ENCODE assay signal across 11 cellular contexts in genomic region chr7:19107142-19107391, GRCh38. TPM values are rescaled to one million over a fixed set of nuclear protein-coding genes. Genes with fewer than 3 reads are reported as not detected.
A peak's percentile ranks its signal among the peaks of the same experiment; 100 is the strongest.
DNase-seq lines count a peak whose midpoint lies in the region; ATAC-seq and TF ChIP-seq lines count a peak whose summit lies in the region.
"Had no signal": no experiment of that assay in that cellular context is flagged by ENCODE, and none has a peak within 500 bp of the region (broad histone marks: within the 10 kb centered on the region; RNA-seq: fewer than 3 reads in every experiment).

No MANE protein-coding gene starts in this region.

- TF ChIP-seq CTCF in dorsolateral prefrontal cortex (IDR thresholded peaks at IDR 0.05 in 54 of 56, conservative IDR thresholded peaks at IDR 0.05 in 2 of 56; ENCODE audit: low read depth in 1 of 56, partially characterized antibody in 56 of 56) (no peak), tibial nerve (IDR thresholded peaks at IDR 0.05) (no peak)
- no peak for TF ChIP-seq CTCF in CD8-positive, alpha-beta T cell (IDR thresholded peaks at IDR 0.05)

- H3K27ac Mint-ChIP-seq in CD8-positive, alpha-beta T cell, result no peak overlapping the region

- no peaks in the 10 kb centered on the region for H3K36me3 ChIP-seq in HUES6 (ENCODE audit: control insufficient read depth, insufficient read depth, low read length)
- no peaks in the 10 kb centered on the region for H3K36me3 ChIP-seq in mesodermal cell (ENCODE audit: control insufficient read depth, insufficient read depth, low read length)
- H3K36me3 ChIP-seq in tibial nerve, result no peaks in the 10 kb centered on the region
- H3K36me3 ChIP-seq in CD8-positive, alpha-beta T cell (ENCODE audit: insufficient read depth, low read length), result no peaks in the 10 kb centered on the region

- H3K27me3 ChIP-seq in HUES6 (ENCODE audit: control insufficient read depth, insufficient read depth, low read length), result peaks cover 95% of the 10 kb centered on the region
- H3K27me3 ChIP-seq in dorsolateral prefrontal cortex, result peaks cover 20 to 100% (median 94%) of the 10 kb centered on the region in 45 donors
- H3K27me3 ChIP-seq in tibial nerve, result peaks cover 0 to 95% of the 10 kb centered on the region in 2 donors
- H3K27me3 ChIP-seq in CD8-positive, alpha-beta T cell (ENCODE audit: insufficient read depth, low read length), result peaks cover 19% of the 10 kb centered on the region

- H3K9ac ChIP-seq in HUES6 (ENCODE audit: low read length), result no peak overlapping the region

- H3K4me1 ChIP-seq in HUES6 (ENCODE audit: control insufficient read depth, insufficient read depth, low read length), result peaks cover 55% of the 10 kb centered on the region
- peaks cover 17% of the 10 kb centered on the region for H3K4me1 ChIP-seq in mesodermal cell (ENCODE audit: control insufficient read depth, insufficient read depth, low read length, poor library complexity, severe bottlenecking)
- peaks cover 0 to 36% (median 7%) of the 10 kb centered on the region in 4 donors for H3K4me1 ChIP-seq in tibial nerve
- H3K4me1 ChIP-seq in CD8-positive, alpha-beta T cell (ENCODE audit: insufficient read depth, low read length), result no peaks in the 10 kb centered on the region

- H3K4me1 Mint-ChIP-seq in CD8-positive, alpha-beta T cell (ENCODE audit: low read depth), result no peaks in the 10 kb centered on the region

- peak overlapping the region; percentile 68 for H3K4me3 ChIP-seq in HUES6 (ENCODE audit: low read depth, low read length)
- H3K4me3 ChIP-seq in dorsolateral prefrontal cortex, result peak overlapping the region in 45 of 59 donors; percentile 3 to 59 (median 40)
- peak overlapping the region; percentile 35 for H3K4me3 ChIP-seq in mesodermal cell (ENCODE audit: extremely low read depth, insufficient read depth, low read length, poor library complexity, severe bottlenecking)
- peak overlapping the region; percentile 28 to 53 (median 36) for H3K4me3 ChIP-seq in tibial nerve
- no peak overlapping the region for H3K4me3 ChIP-seq in CD8-positive, alpha-beta T cell (ENCODE audit: low read depth, low read length)

- H3K4me3 Mint-ChIP-seq in CD8-positive, alpha-beta T cell, result no peak overlapping the region

- no peaks in the 10 kb centered on the region for H3K36me3 Mint-ChIP-seq in CD8-positive, alpha-beta T cell

- no peaks in the 10 kb centered on the region for H3K9me3 ChIP-seq in HUES6 (ENCODE audit: control insufficient read depth, insufficient read depth, low read depth, low read length)
- H3K9me3 ChIP-seq in mesodermal cell (ENCODE audit: control insufficient read depth, low read length), result no peaks in the 10 kb centered on the region
- H3K9me3 ChIP-seq in tibial nerve, result no peaks in the 10 kb centered on the region
- H3K9me3 ChIP-seq in CD8-positive, alpha-beta T cell (ENCODE audit: low read length), result no peaks in the 10 kb centered on the region

- no peak for ATAC-seq in HG02763 (IDR thresholded peaks at IDR 0.05; ENCODE audit: unreplicated experiment)
- ATAC-seq in HG03457 (IDR thresholded peaks at IDR 0.05; ENCODE audit: unreplicated experiment), result no peak
- no peak for ATAC-seq in CD8-positive, alpha-beta T cell

- DNase-seq in dorsolateral prefrontal cortex, result no peak
- DNase-seq in tibial nerve (ENCODE audit: low spot score in 2 of 2), result no peak
- no peak for DNase-seq in activated T-cell treated with anti-CD3 and anti-CD28 coated beads, Interleukin-2, amount 50 U/mL, for 1 hour
- no peak for DNase-seq in CD8-positive, alpha-beta T cell
- DNase-seq: stimulated activated CD4-positive, alpha-beta T cell treated with anti-CD3 and anti-CD28 coated beads, Interleukin-2, amount 100 ng/mL, for 48 hours; T1000 had no signal

- intact Hi-C loops in dorsolateral prefrontal cortex (cut with DNase I), result no loop called here
- intact Hi-C loops in CD8-positive, alpha-beta T cell (cut with DNase I, micrococcal nuclease), result no loop called here

- POLR2A ChIA-PET in CD8-positive, alpha-beta T cell (lab: Charles Lee), result no interaction called here

- 0 to 2% methylated on average over 6 to 8 of the region's 8 CpGs for WGBS in mesodermal cell (ENCODE audit: insufficient coverage in 2 of 2), 2 experiments
- WGBS in tibial nerve, 2 donors, result 2 to 4% methylated on average over 8 of the region's 8 CpGs

- H3K9me3 Mint-ChIP-seq in CD8-positive, alpha-beta T cell, result peaks cover 2% of the 10 kb centered on the region

- H3K27me3 Mint-ChIP-seq in CD8-positive, alpha-beta T cell (ENCODE audit: low read depth), result peaks cover 80% of the 10 kb centered on the region

- no peak for TF ChIP-seq POLR2A in tibial nerve (IDR thresholded peaks at IDR 0.05)

- H3K27ac ChIP-seq in HUES6 (ENCODE audit: low read depth, low read length), result no peak overlapping the region
- H3K27ac ChIP-seq in dorsolateral prefrontal cortex, result peak overlapping the region in 1 of 59 donors; percentile 61
- no peak overlapping the region for H3K27ac ChIP-seq in mesodermal cell (ENCODE audit: low read depth, low read length, severe bottlenecking)
- peak overlapping the region in 1 of 4 donors; percentile 79 for H3K27ac ChIP-seq in tibial nerve
- no peak overlapping the region for H3K27ac ChIP-seq in CD8-positive, alpha-beta T cell (ENCODE audit: low read depth, low read length)

- no peak for TF ChIP-seq EP300 in tibial nerve (IDR thresholded peaks at IDR 0.05)

- CTCF ChIA-PET in CD8-positive, alpha-beta T cell (lab: Charles Lee), result no interaction called here

RNA-seq across cellular contexts. Expression of gene TWIST1, which starts 10.4 kb away (rescaled TPM):
- total RNA-seq in dorsolateral prefrontal cortex (1 to 10 TPM in 109 of 120 experiments, under 1 TPM in 10, not detected in 1; 0.63 to 9.3 (median 2.6) TPM), tibial nerve (10 to 100 TPM; 13.6 to 45.9 (median 28.4) TPM)
- polyA plus RNA-seq in mesodermal cell (2013, experiment 1 of 2), result 19.1 TPM
- polyA plus RNA-seq in mesodermal cell (2013, experiment 2 of 2), result 17.5 TPM
- total RNA-seq in CD8-positive, alpha-beta T cell, result not detected

RNA-seq across cellular contexts. Expression of gene FERD3L, which starts 38.2 kb away (rescaled TPM):
- total RNA-seq in dorsolateral prefrontal cortex, result 1 to 10 TPM in 16 of 120 experiments, under 1 TPM in 12, not detected in 92; 0.76 to 3.1 (median 1.1) TPM
- polyA plus RNA-seq in mesodermal cell (2013, experiment 1 of 2), result not detected
- polyA plus RNA-seq in mesodermal cell (2013, experiment 2 of 2), result not detected
- not detected for total RNA-seq in tibial nerve
- total RNA-seq in CD8-positive, alpha-beta T cell, result not detected
- total RNA-seq: liver had no signal
- polyA plus RNA-seq: liver had no signal
